24 cellular contexts compared by ENCODE assay signal in the genomic region with DNA sequence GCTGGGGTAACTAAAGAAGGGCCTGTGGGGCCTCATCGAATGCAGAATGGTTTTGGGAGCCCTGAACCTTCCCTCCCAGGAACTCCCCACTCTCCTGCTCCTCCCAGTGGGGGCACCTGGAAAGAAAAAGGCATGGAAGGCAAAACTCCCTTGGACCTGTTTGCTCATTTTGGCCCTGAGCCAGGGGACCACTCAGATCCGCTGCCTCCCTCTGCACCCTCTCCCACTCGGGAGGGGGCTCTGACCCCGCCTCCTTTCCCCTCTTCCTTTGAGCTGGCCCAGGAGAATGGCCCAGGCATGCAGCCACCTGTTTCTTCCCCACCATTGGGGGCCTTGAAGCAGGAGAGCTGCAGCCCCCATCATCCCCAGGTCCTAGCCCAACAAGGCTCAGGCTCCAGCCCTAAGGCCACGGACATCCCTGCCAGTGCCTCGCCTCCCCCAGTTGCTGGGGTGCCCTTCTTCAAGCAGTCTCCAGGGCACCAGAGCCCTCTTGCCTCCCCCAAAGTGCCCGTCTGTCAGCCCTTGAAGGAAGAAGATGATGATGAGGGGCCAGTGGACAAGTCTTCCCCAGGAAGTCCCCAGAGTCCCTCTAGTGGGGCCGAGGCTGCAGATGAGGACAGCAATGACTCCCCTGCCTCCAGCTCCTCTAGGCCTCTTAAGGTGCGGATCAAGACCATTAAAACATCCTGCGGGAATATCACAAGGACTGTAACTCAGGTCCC. TPM values are rescaled to one million over a fixed set of nuclear protein-coding genes. Genes with fewer than 3 reads are reported as not detected.
DNase-seq lines count a peak whose midpoint lies in the region; ATAC-seq and TF ChIP-seq lines count a peak whose summit lies in the region.
"Had no signal": no experiment of that assay in that cellular context is flagged by ENCODE, and none has a peak within 500 bp of the region (broad histone marks: within the 10 kb centered on the region; RNA-seq: fewer than 3 reads in every experiment).

No MANE protein-coding gene starts in this region.

- no peaks in the 10 kb centered on the region for H3K9me3 ChIP-seq in CD4-positive, CD25-positive, alpha-beta regulatory T cell (ENCODE audit: control insufficient read depth in 2 of 2, low read length in 2 of 2)
- H3K9me3 ChIP-seq: BLaER1 treated with 17β-estradiol and CSF1 and Interleukin-3, amounts not matched to agents 10 nM and 100 nM; HAP-1; Peyer's patch; SJCRH30 had no signal

- H3K27ac ChIP-seq in CD4-positive, CD25-positive, alpha-beta regulatory T cell (ENCODE audit: insufficient read depth, low read length, poor library complexity, severe bottlenecking): no peak overlapping the region
- peak overlapping the region; percentile 27 for H3K27ac ChIP-seq in RWPE1
- H3K27ac ChIP-seq: KMS-11, Peyer's patch, SJCRH30 had no signal

- TF ChIP-seq CTCF in RWPE1 (conservative IDR thresholded peaks at IDR 0.05; ENCODE audit: low read depth): no peak
- TF ChIP-seq CTCF in neural crest cell (conservative IDR thresholded peaks at IDR 0.05): no peak

- H3K36me3 Mint-ChIP-seq in CD4-positive, CD25-positive, alpha-beta regulatory T cell: peaks cover 18% of the 10 kb centered on the region
- peaks cover 5% of the 10 kb centered on the region for H3K36me3 Mint-ChIP-seq in neural crest cell (ENCODE audit: low read depth)

- peak overlapping the region in 3 of 4 donors; percentile 21 to 58 (median 50) for H3K4me3 Mint-ChIP-seq in CD4-positive, CD25-positive, alpha-beta regulatory T cell
- peak overlapping the region; percentile 68 for H3K4me3 Mint-ChIP-seq in neural crest cell

- no peak overlapping the region for H3K4me3 ChIP-seq in CD4-positive, CD25-positive, alpha-beta regulatory T cell (ENCODE audit: low read depth, low read length)
- H3K4me3 ChIP-seq: BLaER1 treated with 17β-estradiol and CSF1 and Interleukin-3, amounts not matched to agents 10 nM and 100 nM; HAP-1; Peyer's patch; SJCRH30 had no signal

- H3K27me3 Mint-ChIP-seq in CD4-positive, CD25-positive, alpha-beta regulatory T cell: no peaks in the 10 kb centered on the region
- peaks cover 3% of the 10 kb centered on the region for H3K27me3 Mint-ChIP-seq in neural crest cell (ENCODE audit: low read depth)

- H3K27ac Mint-ChIP-seq in CD4-positive, CD25-positive, alpha-beta regulatory T cell: no peak overlapping the region
- no peak overlapping the region for H3K27ac Mint-ChIP-seq in neural crest cell (ENCODE audit: unreplicated experiment)

- H3K4me1 Mint-ChIP-seq in CD4-positive, CD25-positive, alpha-beta regulatory T cell: peaks cover 0 to 45% (median 24%) of the 10 kb centered on the region in 4 donors
- H3K4me1 Mint-ChIP-seq in neural crest cell: peaks cover 21% of the 10 kb centered on the region

- DNase-seq in DMS 273 (lab: John Stamatoyannopoulos, UW; ENCODE audit: unreplicated experiment) (peak; percentile 92), DMS 273 treated with DMSO at 0.1 percent for 48 hours (lab: John Stamatoyannopoulos, UW) (no peak), RWPE1 (ENCODE audit: low spot score) (no peak), neural crest cell (ENCODE audit: low read depth, low spot score) (no peak), cerebellar cortex (ENCODE audit: low spot score) (no peak), GM19240 (ENCODE audit: insufficient read length, low spot score) (no peak)
- DNase-seq in CD4-positive, CD25-positive, alpha-beta regulatory T cell: no peak
- no peak for DNase-seq in stimulated activated CD4-positive, alpha-beta T cell treated with anti-CD3 and anti-CD28 coated beads, Interleukin-4, amount 100 ng/mL, for 4 hours
- DNase-seq: ACHN; Calu3; CD8-positive, alpha-beta memory T cell; DMS53; GDM1; NCI-H1092 treated with DMSO at 0.1 percent for 48 hours; NCI-H1436 treated with DMSO at 0.1 percent for 48 hours; NCI-H1930; NCI-H226; NCI-H510A treated with DMSO at 0.1 percent for 48 hours; NCI-H774; Peyer's patch; SJCRH30 had no signal

- POLR2A ChIA-PET in RWPE1 (lab: Yijun Ruan, JAX; ENCODE audit: low non-redundant PET): no interaction called here

- ATAC-seq in CD4-positive, CD25-positive, alpha-beta regulatory T cell (ENCODE audit: low read depth in 2 of 2): no peak

- CTCF ChIA-PET in RWPE1 (lab: Yijun Ruan, JAX): interaction anchor here (0.5 kb wide), 1 partner anchor 18 kb away, joined by 3 read pairs; no protein-coding TSS in a partner anchor

- H3K36me3 ChIP-seq in CD4-positive, CD25-positive, alpha-beta regulatory T cell (ENCODE audit: control insufficient read depth, insufficient read depth, low read length): peaks cover 44% of the 10 kb centered on the region

- no peaks in the 10 kb centered on the region for H3K27me3 ChIP-seq in CD4-positive, CD25-positive, alpha-beta regulatory T cell (ENCODE audit: control insufficient read depth, insufficient read depth, low read length)
- H3K27me3 ChIP-seq: BLaER1 treated with 17β-estradiol and CSF1 and Interleukin-3, amounts not matched to agents 10 nM and 100 nM; Peyer's patch; SJCRH30 had no signal

- H3K4me1 ChIP-seq in CD4-positive, CD25-positive, alpha-beta regulatory T cell (ENCODE audit: control insufficient read depth, insufficient read depth, low read length, poor library complexity, severe bottlenecking): peaks cover 17% of the 10 kb centered on the region
- H3K4me1 ChIP-seq: SJCRH30 had no signal

- no peaks in the 10 kb centered on the region for H3K9me3 Mint-ChIP-seq in CD4-positive, CD25-positive, alpha-beta regulatory T cell
- H3K9me3 Mint-ChIP-seq in neural crest cell: no peaks in the 10 kb centered on the region
- H3K9me3 Mint-ChIP-seq: CD8-positive, alpha-beta memory T cell had no signal

RNA-seq across cellular contexts. Expression of gene ZNF687, which starts 4.7 kb away (rescaled TPM):
- total RNA-seq in CD4-positive, CD25-positive, alpha-beta regulatory T cell: 31.9 TPM
- 1 to 10 TPM in 3 of 4 donors, under 1 TPM in 1; 0.46 to 1.9 (median 1.4) TPM for polyA plus RNA-seq in CD4-positive, CD25-positive, alpha-beta regulatory T cell
- 34.9 and 39.9 TPM in 2 replicates for total RNA-seq in neural crest cell

RNA-seq across cellular contexts. Expression of gene PSMD4, which starts 32.2 kb away (rescaled TPM):
- 91.6 TPM for total RNA-seq in CD4-positive, CD25-positive, alpha-beta regulatory T cell
- 100 to 1,000 TPM; 242 to 392 (median 297) TPM for polyA plus RNA-seq in CD4-positive, CD25-positive, alpha-beta regulatory T cell
- total RNA-seq in neural crest cell: 209 and 214 TPM in 2 replicates

RNA-seq across cellular contexts. Expression of gene PI4KB, which starts 40.4 kb away (rescaled TPM):
- 73.5 TPM for total RNA-seq in CD4-positive, CD25-positive, alpha-beta regulatory T cell
- 10 to 100 TPM; 48.4 to 57.4 (median 53.3) TPM for polyA plus RNA-seq in CD4-positive, CD25-positive, alpha-beta regulatory T cell
- 46.3 and 52.0 TPM in 2 replicates for total RNA-seq in neural crest cell
